8 cellular contexts compared by ENCODE assay signal in genomic region chr5:61334224-61335196, GRCh38. TPM values are rescaled to one million over a fixed set of nuclear protein-coding genes. Genes with fewer than 3 reads are reported as not detected.
DNase-seq lines count a peak whose midpoint lies in the region; ATAC-seq and TF ChIP-seq lines count a peak whose summit lies in the region.

No MANE protein-coding gene starts in this region.

- peaks cover 1% of the 10 kb centered on the region for H3K9me3 Mint-ChIP-seq in memory B cell

- peak overlapping the region; percentile 41 for H2AFZ ChIP-seq in mammary epithelial cell (ENCODE audit: low read depth, low read length)

- H3K4me1 ChIP-seq in HUES6 (ENCODE audit: control insufficient read depth, insufficient read depth, low read length) (peaks cover 14% of the 10 kb centered on the region), mammary epithelial cell (ENCODE audit: insufficient read depth, low read length) (peaks cover 23% of the 10 kb centered on the region), upper lobe of right lung (peaks cover 21% of the 10 kb centered on the region)

- peaks cover 23% of the 10 kb centered on the region for H3K4me1 Mint-ChIP-seq in memory B cell

- POLR2A ChIA-PET in AG04449 (lab: Yijun Ruan, JAX): no interaction called here

- peak overlapping the region; percentile 84 for H3K27ac Mint-ChIP-seq in memory B cell

- peak overlapping the region; percentile 81 for H3K4me3 ChIP-seq in AG04449 (ENCODE audit: low read depth, low read length)
- peak overlapping the region; percentile 80 for H3K4me3 ChIP-seq in HUES6 (ENCODE audit: low read depth, low read length)
- H3K4me3 ChIP-seq in mammary epithelial cell (replicated peaks in 1 of 3; ENCODE audit: insufficient read depth in 1 of 3, low read depth in 2 of 3, low read length in 3 of 3): peak overlapping the region; percentile 84 to 96 (median 89)
- H3K4me3 ChIP-seq in upper lobe of right lung: peak overlapping the region; percentile 96

- H3K27me3 ChIP-seq in HUES6 (ENCODE audit: control insufficient read depth, insufficient read depth, low read length): peaks cover 41% of the 10 kb centered on the region
- no peaks in the 10 kb centered on the region for H3K27me3 ChIP-seq in mammary epithelial cell (ENCODE audit: insufficient read depth, low read length)
- no peaks in the 10 kb centered on the region for H3K27me3 ChIP-seq in upper lobe of right lung

- H3K27ac ChIP-seq in HUES6 (ENCODE audit: low read depth, low read length) (no peak overlapping the region), mammary epithelial cell (ENCODE audit: insufficient read depth, low read depth, low read length) (peak overlapping the region; percentile 70), upper lobe of right lung (no peak overlapping the region)

- H4K20me1 ChIP-seq in mammary epithelial cell (ENCODE audit: insufficient read depth, low read length): peaks cover 1% of the 10 kb centered on the region

- WGBS in mammary epithelial cell (ENCODE audit: low coverage, missing lambda C conversion rate): 65% methylated on average over 12 of the region's 12 CpGs

- H3K9ac ChIP-seq in HUES6 (ENCODE audit: low read length) (peak overlapping the region; percentile 81), mammary epithelial cell (ENCODE audit: insufficient read depth, low read length) (peak overlapping the region; percentile 84)

- no peak for DNase-seq in AG04449 (ENCODE audit: low read depth, low spot score)
- DNase-seq in mammary epithelial cell: no peak
- DNase-seq in memory B cell (ENCODE audit: low spot score in 2 of 2): no peak
- no peak for DNase-seq in upper lobe of right lung
- no peak for DNase-seq in SKM-1 (lab: John Stamatoyannopoulos, UW; ENCODE audit: unreplicated experiment)

- ATAC-seq in memory B cell (ENCODE audit: low read depth): no peak
- no peak for ATAC-seq in upper lobe of right lung
- no peak for ATAC-seq in GM19463 (IDR thresholded peaks at IDR 0.05; ENCODE audit: unreplicated experiment)
- ATAC-seq in GM18867 (IDR thresholded peaks at IDR 0.05; ENCODE audit: unreplicated experiment): no peak

- in situ Hi-C loops in mammary epithelial cell (cut with MboI; ENCODE audit: low sequenced_read_pairs in 2 of 2): loop anchor here in 1 of 2 donors (25.0 kb wide), 1 partner anchor 372 kb away; no protein-coding TSS in a partner anchor

- BruUV-seq in mammary epithelial cell (replicated peaks; lab: Mats Ljungman, UMichigan): TSS peak; percentile 24

- dilution Hi-C loops in mammary epithelial cell (cut with HindIII; ENCODE audit: low sequenced_read_pairs): no loop called here

- H3K9me3 ChIP-seq in HUES6 (ENCODE audit: control insufficient read depth, insufficient read depth, low read depth, low read length) (no peaks in the 10 kb centered on the region), mammary epithelial cell (replicated peaks; ENCODE audit: insufficient read depth, low read length) (no peaks in the 10 kb centered on the region), upper lobe of right lung (no peaks in the 10 kb centered on the region)

- H3K36me3 ChIP-seq in HUES6 (ENCODE audit: control insufficient read depth, insufficient read depth, low read length) (no peaks in the 10 kb centered on the region), mammary epithelial cell (ENCODE audit: insufficient read depth, low read length) (no peaks in the 10 kb centered on the region), upper lobe of right lung (no peaks in the 10 kb centered on the region)

- peaks cover 71% of the 10 kb centered on the region for H3K79me2 ChIP-seq in mammary epithelial cell (ENCODE audit: insufficient read depth, low read length)

- peak overlapping the region; percentile 83 for H3K4me3 Mint-ChIP-seq in memory B cell

- peaks cover 9% of the 10 kb centered on the region for H3K36me3 Mint-ChIP-seq in memory B cell

- intact Hi-C loops in mammary epithelial cell (cut with micrococcal nuclease): loop anchor here (5.0 kb wide), 2 partner anchors 377 to 583 kb away; no protein-coding TSS in a partner anchor
- intact Hi-C loops in upper lobe of right lung (cut with DNase I): no loop called here

- CTCF ChIA-PET in AG04449 (lab: Yijun Ruan, JAX): interaction anchor here (1.2 to 3.9 kb wide), 2 partner anchors 322 to 325 kb away, joined by 4 to 21 read pairs; no protein-coding TSS in a partner anchor
- CTCF ChIA-PET in mammary epithelial cell (lab: Charles Lee; ENCODE audit: low non-redundant PET): no interaction called here

- H3K4me2 ChIP-seq in mammary epithelial cell (ENCODE audit: insufficient read depth, low read depth, low read length): peak overlapping the region; percentile 79

- TF ChIP-seq CTCF in AG04449 (IDR thresholded peaks at IDR 0.05; ENCODE audit: insufficient read depth, low read length, missing control alignments) (no peak), mammary epithelial cell (conservative IDR thresholded peaks at IDR 0.05 in 1 of 2, IDR thresholded peaks at IDR 0.05 in 1 of 2; ENCODE audit: extremely low read depth in 1 of 2, insufficient read depth in 1 of 2, low read depth in 1 of 2, low read length in 2 of 2) (no peak), upper lobe of right lung (IDR thresholded peaks at IDR 0.05) (no peak)

- no peaks in the 10 kb centered on the region for H3K27me3 Mint-ChIP-seq in memory B cell

RNA-seq across cellular contexts. Expression of gene ZSWIM6, which starts 2.5 kb away (rescaled TPM):
- total RNA-seq in mammary epithelial cell: 1 to 10 TPM; 9.3 to 9.7 TPM
- polyA plus RNA-seq in mammary epithelial cell: 6.8 TPM
- 2.3 TPM for polyA minus RNA-seq in mammary epithelial cell
- total RNA-seq in upper lobe of right lung: 15.7 TPM
